In the genomic region with DNA sequence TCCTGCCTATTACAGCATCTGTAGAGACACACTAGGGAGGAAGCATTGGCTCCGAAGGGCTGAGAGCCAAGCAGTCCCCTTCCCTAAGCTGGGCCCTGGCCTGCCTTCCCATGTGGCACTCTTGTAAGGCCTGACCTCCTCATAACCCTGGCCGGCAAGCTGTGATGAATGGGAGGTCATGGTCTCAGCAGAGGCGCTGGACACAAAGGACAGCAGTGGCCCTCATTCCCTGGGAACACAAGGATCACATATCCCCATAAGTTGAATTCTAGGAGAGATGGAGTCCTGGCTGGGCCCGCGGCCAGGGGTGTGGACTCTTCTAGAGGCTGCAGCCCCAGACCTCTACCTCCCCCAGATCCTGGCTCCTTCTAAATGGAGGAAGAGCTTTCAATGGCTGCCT, we compare ENCODE assay signal across 16 cellular contexts.
DNase-seq lines count a peak whose midpoint lies in the region; ATAC-seq and TF ChIP-seq lines count a peak whose summit lies in the region.
"Had no signal": no experiment of that assay in that cellular context is flagged by ENCODE, and none has a peak within 500 bp of the region (broad histone marks: within the 10 kb centered on the region; RNA-seq: fewer than 3 reads in every experiment).

No MANE protein-coding gene starts in this region.

- H3K27me3 Mint-ChIP-seq in nephron progenitor cell (ENCODE audit: low read depth, poor library complexity), result peaks cover 5% of the 10 kb centered on the region
- peaks cover 8% of the 10 kb centered on the region for H3K27me3 Mint-ChIP-seq in type B pancreatic cell
- H3K27me3 Mint-ChIP-seq: CD4-positive, alpha-beta T cell had no signal

- ATAC-seq in GM21786 (IDR thresholded peaks at IDR 0.05; ENCODE audit: unreplicated experiment), result no peak
- ATAC-seq: A549, HCT116 had no signal

- H3K4me1 Mint-ChIP-seq in nephron progenitor cell (peaks cover 88% of the 10 kb centered on the region), type B pancreatic cell (ENCODE audit: unreplicated experiment) (no peaks in the 10 kb centered on the region)

- TF ChIP-seq CTCF in nephron progenitor cell (IDR thresholded peaks at IDR 0.05) (no peak), type B pancreatic cell (conservative IDR thresholded peaks at IDR 0.05) (no peak)

- H3K9me3 Mint-ChIP-seq in nephron progenitor cell (no peaks in the 10 kb centered on the region), type B pancreatic cell (no peaks in the 10 kb centered on the region)
- H3K9me3 Mint-ChIP-seq: CD4-positive, alpha-beta T cell had no signal

- DNase-seq in ecto neural progenitor cell (ENCODE audit: low spot score) (peak; percentile 28), left kidney (ENCODE audit: low read depth, low spot score) (peak; percentile 71), nephron progenitor cell (peak; percentile 24), type B pancreatic cell (ENCODE audit: extremely low spot score, unreplicated experiment) (peak; percentile 49), 8988T (no peak), epidermal melanocyte (ENCODE audit: insufficient read length, low spot score) (no peak)
- DNase-seq: AML-193; Caco-2; CD4-positive, alpha-beta T cell; GOT3; H7; HFFc6; IMR-90 had no signal

- H3K36me3 Mint-ChIP-seq in nephron progenitor cell (ENCODE audit: low read depth) (no peaks in the 10 kb centered on the region), type B pancreatic cell (no peaks in the 10 kb centered on the region)

- H3K4me3 Mint-ChIP-seq in nephron progenitor cell (no peak overlapping the region), type B pancreatic cell (no peak overlapping the region)
- H3K4me3 Mint-ChIP-seq: CD4-positive, alpha-beta T cell; HFFc6 had no signal

- H3K27ac Mint-ChIP-seq in nephron progenitor cell (peak overlapping the region; percentile 25), type B pancreatic cell (no peak overlapping the region)
- H3K27ac Mint-ChIP-seq: CD4-positive, alpha-beta T cell; HFFc6 had no signal

Comparison
In these comparisons a context has a peak if more than half of its experiments do, and no peak if none do; other contexts are left out.
1. DNase-seq: peak in ecto neural progenitor cell (single experiment), left kidney (single experiment), nephron progenitor cell (single experiment) and type B pancreatic cell (single experiment); none in 8988T (single experiment) and epidermal melanocyte (single experiment).